ENCODE assay signal across 34 cellular contexts in the genomic region with DNA sequence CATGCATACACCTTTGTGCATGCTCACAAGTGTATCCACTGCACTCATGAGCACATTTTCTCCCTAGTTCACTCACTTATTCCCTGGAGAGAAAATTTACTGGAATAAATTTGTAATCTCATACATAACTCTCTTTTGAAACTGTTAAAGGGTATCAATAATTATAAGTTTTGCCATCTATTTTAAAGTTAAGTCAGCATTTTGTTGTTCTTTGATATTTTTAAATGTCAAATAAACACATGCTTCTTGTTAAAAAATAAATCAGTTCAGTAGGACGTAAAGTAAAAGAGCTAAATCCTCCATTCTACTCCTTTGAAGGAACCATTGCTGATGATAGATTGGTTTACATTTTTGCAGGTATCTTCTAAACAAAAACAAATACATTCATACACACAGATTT.
DNase-seq lines count a peak whose midpoint lies in the region; ATAC-seq, FAIRE-seq and TF ChIP-seq lines count a peak whose summit lies in the region.
"Had no signal": no experiment of that assay in that cellular context is flagged by ENCODE, and none has a peak within 500 bp of the region (broad histone marks: within the 10 kb centered on the region; RNA-seq: fewer than 3 reads in every experiment).

No MANE protein-coding gene starts in this region.

- no peaks in the 10 kb centered on the region for H3K9me1 ChIP-seq in K562 (ENCODE audit: control insufficient read depth, insufficient read depth, low read length)

- TF ChIP-seq CTCF in HepG2 (CRISPR knock-in tag; IDR thresholded peaks at IDR 0.05), result no peak
- no peak for TF ChIP-seq CTCF in right lobe of liver (IDR thresholded peaks at IDR 0.05)
- TF ChIP-seq CTCF in GM23338 (conservative IDR thresholded peaks at IDR 0.05; ENCODE audit: low read depth in 2 of 2), result no peak
- no peak for TF ChIP-seq CTCF in K562 (IDR thresholded peaks at IDR 0.05 in 2 of 3, conservative IDR thresholded peaks at IDR 0.05 in 1 of 3; ENCODE audit: insufficient read depth in 2 of 3, low read depth in 1 of 3, low read length in 3 of 3)
- no peak for TF ChIP-seq CTCF in CD4-positive, alpha-beta T cell (IDR thresholded peaks at IDR 0.05)
- TF ChIP-seq CTCF in body of pancreas (IDR thresholded peaks at IDR 0.05), result no peak

- no peak for DNase-seq in HepG2 (ENCODE audit: low spot score)
- no peak for DNase-seq in right lobe of liver
- no peak for DNase-seq in GM23338 (ENCODE audit: low spot score)
- DNase-seq in K562 (ENCODE audit: extremely low read depth in 1 of 4, low spot score in 3 of 4), result no peak
- no peak for DNase-seq in CD4-positive, alpha-beta T cell
- no peak for DNase-seq in body of pancreas
- DNase-seq: 8988T; ACHN; AML-193; BE2C; C1 segment of cervical spinal cord; Caco-2; Calu3; CD4-positive, alpha-beta memory T cell; CD4-positive, CD25-positive, alpha-beta regulatory T cell; CD8-positive, alpha-beta memory T cell; CD8-positive, alpha-beta T cell; COR-L47; DMS 273 treated with DMSO at 0.1 percent for 48 hours; DMS153; DMS53; DMS79; DMS79 treated with DMSO at 0.1 percent for 48 hours; DND-41; EL had no signal

- no peaks in the 10 kb centered on the region for H3K79me2 ChIP-seq in HepG2 (ENCODE audit: insufficient read depth, low read length)
- no peaks in the 10 kb centered on the region for H3K79me2 ChIP-seq in GM23338 (replicated peaks; ENCODE audit: insufficient read depth)
- no peaks in the 10 kb centered on the region for H3K79me2 ChIP-seq in K562 (ENCODE audit: control insufficient read depth, insufficient read depth, low read length)

- H3K9ac ChIP-seq in HepG2 (ENCODE audit: insufficient read depth, low read depth, low read length) (no peak overlapping the region), K562 (ENCODE audit: insufficient read depth in 1 of 2, low read depth in 2 of 2, low read length in 2 of 2) (no peak overlapping the region)
- H3K9ac ChIP-seq: BLaER1; BLaER1 treated with 17β-estradiol and CSF1 and Interleukin-3, amounts not matched to agents 10 nM and 100 nM had no signal

- H3K4me3 ChIP-seq in HepG2 (replicated peaks in 1 of 3; ENCODE audit: insufficient read depth in 1 of 3, low read depth in 2 of 3, low read length in 3 of 3) (no peak overlapping the region), right lobe of liver (no peak overlapping the region), GM23338 (no peak overlapping the region), K562 (no peak overlapping the region), body of pancreas (no peak overlapping the region)
- H3K4me3 ChIP-seq: A549; BLaER1; BLaER1 treated with 17β-estradiol and CSF1 and Interleukin-3, amounts not matched to agents 10 nM and 100 nM had no signal

- POLR2A ChIA-PET in HepG2 (lab: Yijun Ruan, JAX) (no interaction called here), K562 (lab: Yijun Ruan, JAX) (no interaction called here)
- POLR2A ChIA-PET in CD4-positive, alpha-beta T cell (lab: Charles Lee), result no interaction called here

- 0 out of 2 replicates have a peak, but pooled peaks cover 4% of the 10 kb centered on the region for H3K9me2 ChIP-seq in GM23338 (ENCODE audit: insufficient read depth)

- H3K9me3 Mint-ChIP-seq in GM23338, result no peaks in the 10 kb centered on the region
- no peaks in the 10 kb centered on the region for H3K9me3 Mint-ChIP-seq in CD4-positive, alpha-beta T cell
- H3K9me3 Mint-ChIP-seq: CD14-positive monocyte; CD8-positive, alpha-beta T cell had no signal

- FAIRE-seq in HepG2 (lab: Jason Lieb, UNC) (no peak), K562 (lab: Jason Lieb, UNC) (no peak)
- FAIRE-seq: A204.1, A549, D721Med had no signal

- peak overlapping the region; percentile 10; the same call in 1 of the 2 replicates for H3K27ac Mint-ChIP-seq in GM23338
- no peak overlapping the region for H3K27ac Mint-ChIP-seq in CD4-positive, alpha-beta T cell
- H3K27ac Mint-ChIP-seq: B cell; CD14-positive monocyte; CD4-positive, alpha-beta memory T cell; CD4-positive, CD25-positive, alpha-beta regulatory T cell; CD8-positive, alpha-beta memory T cell; CD8-positive, alpha-beta T cell had no signal

- no peaks in the 10 kb centered on the region for H3F3A ChIP-seq in GM23338 (replicated peaks; ENCODE audit: low read depth)

- BruUV-seq in HepG2 (replicated peaks; lab: Mats Ljungman, UMichigan), result no TSS peak
- BruUV-seq in K562 (replicated peaks; lab: Mats Ljungman, UMichigan), result no TSS peak

- no peak overlapping the region for H3K27ac ChIP-seq in HepG2 (ENCODE audit: extremely low read length, insufficient read depth, low read length)
- no peak overlapping the region for H3K27ac ChIP-seq in right lobe of liver
- no peak overlapping the region for H3K27ac ChIP-seq in GM23338 (ENCODE audit: low read depth)
- no peak overlapping the region for H3K27ac ChIP-seq in K562 (ENCODE audit: extremely low read depth, low read depth, low read length)
- H3K27ac ChIP-seq in CD4-positive, alpha-beta T cell (ENCODE audit: low read depth, low read length), result no peak overlapping the region
- no peak overlapping the region for H3K27ac ChIP-seq in body of pancreas
- H3K27ac ChIP-seq: 22Rv1; A549; BLaER1; BLaER1 treated with 17β-estradiol and CSF1 and Interleukin-3, amounts not matched to agents 10 nM and 100 nM; C4-2B had no signal

- no peak for TF ChIP-seq RAD21 in HepG2 (CRISPR knock-in tag; IDR thresholded peaks at IDR 0.05)
- no peak for TF ChIP-seq RAD21 in K562 (CRISPR knock-in tag; conservative IDR thresholded peaks at IDR 0.05 in 1 of 2, IDR thresholded peaks at IDR 0.05 in 1 of 2)

- H3K4me1 Mint-ChIP-seq in GM23338, result peaks cover 3% of the 10 kb centered on the region; the same call in 1 of the 3 replicates
- H3K4me1 Mint-ChIP-seq in CD4-positive, alpha-beta T cell (ENCODE audit: low read depth), result no peaks in the 10 kb centered on the region
- H3K4me1 Mint-ChIP-seq: B cell; CD14-positive monocyte; CD4-positive, alpha-beta memory T cell; CD4-positive, CD25-positive, alpha-beta regulatory T cell; CD8-positive, alpha-beta memory T cell had no signal

- in situ Hi-C loops in HepG2 (cut with HindIII; ENCODE audit: extremely low pct_ligation_motif_present, low pct_unique_long_range_greater_than_20kb), result no loop called here
- in situ Hi-C loops in K562 (cut with MboI), result no loop called here

- H3K27me3 ChIP-seq in HepG2 (ENCODE audit: control insufficient read depth in 1 of 2, insufficient read depth in 2 of 2, low read length in 2 of 2) (no peaks in the 10 kb centered on the region), right lobe of liver (no peaks in the 10 kb centered on the region), GM23338 (ENCODE audit: insufficient read depth) (no peaks in the 10 kb centered on the region), K562 (ENCODE audit: control insufficient read depth in 2 of 2, insufficient read depth in 2 of 2, low read length in 2 of 2) (no peaks in the 10 kb centered on the region), body of pancreas (no peaks in the 10 kb centered on the region)
- H3K27me3 ChIP-seq in CD4-positive, alpha-beta T cell (ENCODE audit: control insufficient read depth, insufficient read depth, low read length), result no peaks in the 10 kb centered on the region
- H3K27me3 ChIP-seq: BE2C; BLaER1; BLaER1 treated with 17β-estradiol and CSF1 and Interleukin-3, amounts not matched to agents 10 nM and 100 nM had no signal

- H3K4me1 ChIP-seq in HepG2 (ENCODE audit: insufficient read depth, low read length) (no peaks in the 10 kb centered on the region), right lobe of liver (no peaks in the 10 kb centered on the region), GM23338 (ENCODE audit: insufficient read depth) (peaks cover 6% of the 10 kb centered on the region; the same call in 1 of the 2 replicates), K562 (replicated peaks in 1 of 2; ENCODE audit: control insufficient read depth in 2 of 2, insufficient read depth in 2 of 2, low read length in 2 of 2) (no peaks in the 10 kb centered on the region), body of pancreas (no peaks in the 10 kb centered on the region)
- H3K4me1 ChIP-seq: A549; BE2C; BLaER1; BLaER1 treated with 17β-estradiol and CSF1 and Interleukin-3, amounts not matched to agents 10 nM and 100 nM; Caco-2 had no signal

- H3K4me2 ChIP-seq in HepG2 (ENCODE audit: low read depth, low read length) (no peak overlapping the region), GM23338 (no peak overlapping the region), K562 (ENCODE audit: insufficient read depth, low read length) (no peak overlapping the region)
- H3K4me2 ChIP-seq: A549; BLaER1; BLaER1 treated with 17β-estradiol and CSF1 and Interleukin-3, amounts not matched to agents 10 nM and 100 nM had no signal

- ATAC-seq in HepG2, result no peak
- ATAC-seq in right lobe of liver, result no peak
- ATAC-seq in GM23338, result no peak
- no peak for ATAC-seq in K562
- ATAC-seq in CD4-positive, alpha-beta T cell (ENCODE audit: poor library complexity), result no peak
- no peak for ATAC-seq in body of pancreas
- ATAC-seq: A549; CD8-positive, alpha-beta T cell had no signal

- H3K27me3 Mint-ChIP-seq in GM23338 (ENCODE audit: insufficient read depth, low read depth, poor library complexity), result no peaks in the 10 kb centered on the region
- no peaks in the 10 kb centered on the region for H3K27me3 Mint-ChIP-seq in CD4-positive, alpha-beta T cell
- H3K27me3 Mint-ChIP-seq: B cell; CD4-positive, alpha-beta memory T cell; CD4-positive, CD25-positive, alpha-beta regulatory T cell; CD8-positive, alpha-beta memory T cell had no signal

- intact Hi-C loops in HepG2 (cut with micrococcal nuclease; ENCODE audit: unreplicated experiment) (no loop called here), right lobe of liver (cut with DNase I) (no loop called here), K562 (cut with micrococcal nuclease) (no loop called here), body of pancreas (cut with DNase I) (no loop called here)
- intact Hi-C loops in CD4-positive, alpha-beta T cell (cut with DNase I, micrococcal nuclease), result no loop called here

- CTCF ChIA-PET in HepG2 (lab: Yijun Ruan, JAX; ENCODE audit: low intra/inter-chr PET ratio, low total read pairs), result no interaction called here
- CTCF ChIA-PET in K562 (lab: Yijun Ruan, JAX; ENCODE audit: low intra/inter-chr PET ratio), result no interaction called here
- CTCF ChIA-PET in CD4-positive, alpha-beta T cell (lab: Charles Lee), result no interaction called here

- 6% methylated on average over 1 of the region's 1 CpG for WGBS in HepG2 (ENCODE audit: low lambda C conversion rate)
- WGBS in right lobe of liver (ENCODE audit: insufficient coverage, low coverage, low lambda C conversion rate, missing lambda C conversion rate), result 41% methylated on average over 1 of the region's 1 CpG
- WGBS in K562 (ENCODE audit: insufficient coverage, low coverage, missing lambda C conversion rate), result 4% methylated on average over 1 of the region's 1 CpG
- WGBS in body of pancreas, 2 donors, result 25 to 41% methylated on average over 1 of the region's 1 CpG

- H3K9me3 ChIP-seq in HepG2 (ENCODE audit: low read length) (0 out of 2 replicates have a peak, but pooled peaks cover 7% of the 10 kb centered on the region), right lobe of liver (no peaks in the 10 kb centered on the region), K562 (replicated peaks; ENCODE audit: control insufficient read depth, insufficient read depth, low read depth, low read length) (peaks cover 4% of the 10 kb centered on the region; the same call in 1 of the 2 replicates), body of pancreas (no peaks in the 10 kb centered on the region)
- no peaks in the 10 kb centered on the region for H3K9me3 ChIP-seq in CD4-positive, alpha-beta T cell (ENCODE audit: control insufficient read depth, low read length)
- H3K9me3 ChIP-seq: A549; BE2C; BLaER1; BLaER1 treated with 17β-estradiol and CSF1 and Interleukin-3, amounts not matched to agents 10 nM and 100 nM; Caco-2 had no signal

- H2AFZ ChIP-seq in HepG2 (ENCODE audit: low read length) (no peak overlapping the region), GM23338 (no peak overlapping the region), K562 (ENCODE audit: low read depth, low read length) (no peak overlapping the region)

- no peaks in the 10 kb centered on the region for H3K36me3 Mint-ChIP-seq in GM23338 (ENCODE audit: low read depth)
- H3K36me3 Mint-ChIP-seq in CD4-positive, alpha-beta T cell (ENCODE audit: low read depth), result no peaks in the 10 kb centered on the region
- H3K36me3 Mint-ChIP-seq: CD14-positive monocyte; CD4-positive, alpha-beta memory T cell; CD4-positive, CD25-positive, alpha-beta regulatory T cell; CD8-positive, alpha-beta memory T cell; CD8-positive, alpha-beta T cell had no signal

- TF ChIP-seq EP300 in HepG2 (IDR thresholded peaks at IDR 0.05; ENCODE audit: low read depth in 2 of 2, low read length in 2 of 2) (no peak), HepG2 (CRISPR knock-in tag; IDR thresholded peaks at IDR 0.05; ENCODE audit: borderline replicate concordance) (no peak), K562 (IDR thresholded peaks at IDR 0.05; ENCODE audit: low read length) (no peak)

- no peak overlapping the region for H3K4me3 Mint-ChIP-seq in GM23338
- no peak overlapping the region for H3K4me3 Mint-ChIP-seq in CD4-positive, alpha-beta T cell
- H3K4me3 Mint-ChIP-seq: B cell; CD14-positive monocyte; CD4-positive, alpha-beta memory T cell; CD4-positive, CD25-positive, alpha-beta regulatory T cell; CD8-positive, alpha-beta memory T cell; CD8-positive, alpha-beta T cell had no signal

- H4K20me1 ChIP-seq in HepG2 (ENCODE audit: insufficient read depth, low read length) (no peaks in the 10 kb centered on the region), GM23338 (replicated peaks; ENCODE audit: insufficient read depth) (no peaks in the 10 kb centered on the region), K562 (replicated peaks; ENCODE audit: control insufficient read depth, insufficient read depth, low read length) (no peaks in the 10 kb centered on the region)
- H4K20me1 ChIP-seq: BLaER1; BLaER1 treated with 17β-estradiol and CSF1 and Interleukin-3, amounts not matched to agents 10 nM and 100 nM had no signal

- no peaks in the 10 kb centered on the region for H3K36me3 ChIP-seq in HepG2 (replicated peaks in 1 of 2; ENCODE audit: control insufficient read depth in 1 of 2, insufficient read depth in 2 of 2, low read length in 2 of 2)
- no peaks in the 10 kb centered on the region for H3K36me3 ChIP-seq in right lobe of liver
- H3K36me3 ChIP-seq in GM23338 (ENCODE audit: insufficient read depth), result no peaks in the 10 kb centered on the region
- no peaks in the 10 kb centered on the region for H3K36me3 ChIP-seq in K562 (ENCODE audit: control insufficient read depth, insufficient read depth, low read length)
- no peaks in the 10 kb centered on the region for H3K36me3 ChIP-seq in body of pancreas (replicated peaks in 1 of 2; ENCODE audit: insufficient read depth in 1 of 2, low read depth in 2 of 2)
- H3K36me3 ChIP-seq: BE2C; BLaER1; BLaER1 treated with 17β-estradiol and CSF1 and Interleukin-3, amounts not matched to agents 10 nM and 100 nM had no signal

- no peak for TF ChIP-seq POLR2A in HepG2 (IDR thresholded peaks at IDR 0.05; ENCODE audit: insufficient read depth in 1 of 2, low read depth in 2 of 2, low read length in 2 of 2)
- TF ChIP-seq POLR2A in right lobe of liver (IDR thresholded peaks at IDR 0.05), result no peak
- TF ChIP-seq POLR2A in K562 (conservative IDR thresholded peaks at IDR 0.05), result no peak
- no peak for TF ChIP-seq POLR2A in body of pancreas (IDR thresholded peaks at IDR 0.05)

Comparison
In these comparisons a context has a peak if more than half of its experiments do, and no peak if none do; other contexts are left out.
1. Of the 241 proteins assayed by ChIP-seq in both HepG2 and K562: peak only in HepG2: MAFF; only in K562: none; in both: none; in neither: 239; mixed calls (peak in some experiments, not most) for 1.